ENCODE assay signal across 18 cellular contexts in the genomic region with DNA sequence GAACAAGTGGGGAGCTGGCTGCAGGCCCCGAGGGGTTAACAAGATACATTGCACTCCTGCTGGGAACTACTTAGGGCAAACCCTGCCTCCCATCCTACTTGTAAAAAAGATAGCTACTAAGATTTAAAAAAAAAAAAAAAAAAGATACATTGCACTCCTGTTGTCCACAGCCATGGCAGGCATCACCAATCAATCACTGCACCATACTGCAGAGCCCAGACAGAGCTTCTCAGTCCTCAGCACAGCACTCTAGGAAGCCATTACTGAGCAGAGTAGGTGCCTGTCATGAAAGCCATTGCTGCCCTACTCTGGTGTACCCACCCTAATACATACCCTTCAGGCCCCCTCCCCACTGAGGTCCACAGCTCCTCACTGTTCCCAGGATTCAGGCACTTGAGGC.
DNase-seq lines count a peak whose midpoint lies in the region; ATAC-seq, FAIRE-seq and TF ChIP-seq lines count a peak whose summit lies in the region.
"Had no signal": no experiment of that assay in that cellular context is flagged by ENCODE, and none has a peak within 500 bp of the region (broad histone marks: within the 10 kb centered on the region; RNA-seq: fewer than 3 reads in every experiment).

No MANE protein-coding gene starts in this region.

- no peaks in the 10 kb centered on the region for H3K36me3 Mint-ChIP-seq in neural progenitor cell
- H3K36me3 Mint-ChIP-seq in activated T-cell treated with anti-CD3 and anti-CD28 coated beads, Interleukin-2, amount 50 U/mL, for 24 hours (ENCODE audit: low read depth), result no peaks in the 10 kb centered on the region

- H3K27ac Mint-ChIP-seq in neural progenitor cell, result peak overlapping the region; percentile 4
- H3K27ac Mint-ChIP-seq in activated T-cell treated with anti-CD3 and anti-CD28 coated beads, Interleukin-2, amount 50 U/mL, for 24 hours, result no peak overlapping the region
- H3K27ac Mint-ChIP-seq: CD4-positive, alpha-beta T cell; HFFc6 had no signal

- H4K20me1 ChIP-seq in GM12878 (ENCODE audit: control insufficient read depth, insufficient read depth) (no peaks in the 10 kb centered on the region), neural progenitor cell (ENCODE audit: low read depth) (no peaks in the 10 kb centered on the region)

- 20% methylated on average over 1 of the region's 1 CpG for WGBS in GM12878 (ENCODE audit: insufficient coverage, insufficient replicate concordance, low lambda C conversion rate, missing lambda C conversion rate)

- CTCF ChIA-PET in HEK293 (lab: Yijun Ruan, JAX) (interaction anchor here (0.7 to 15.3 kb wide), 7 partner anchors 46 to 570 kb away, joined by 3 to 455 read pairs (median 4); no protein-coding TSS in a partner anchor), GM12878 (lab: Yijun Ruan, JAX) (interaction anchor here (0.6 to 10.1 kb wide), 11 partner anchors 46 to 176 kb away, joined by 3 to 351 read pairs (median 3); no protein-coding TSS in a partner anchor)

- peaks cover 15% of the 10 kb centered on the region for H3K27me3 Mint-ChIP-seq in neural progenitor cell (ENCODE audit: insufficient read depth, low read depth)
- H3K27me3 Mint-ChIP-seq in activated T-cell treated with anti-CD3 and anti-CD28 coated beads, Interleukin-2, amount 50 U/mL, for 24 hours, result peaks cover 17% of the 10 kb centered on the region
- H3K27me3 Mint-ChIP-seq: B cell had no signal

- FAIRE-seq in GM12878 (lab: Jason Lieb, UNC), result no peak
- FAIRE-seq: A204.1, G401.6, H1 had no signal

- peaks cover 9% of the 10 kb centered on the region for H3K9me3 Mint-ChIP-seq in neural progenitor cell
- peaks cover 11% of the 10 kb centered on the region for H3K9me3 Mint-ChIP-seq in activated T-cell treated with anti-CD3 and anti-CD28 coated beads, Interleukin-2, amount 50 U/mL, for 24 hours
- H3K9me3 Mint-ChIP-seq: HFFc6 had no signal

- peak; percentile 30 for DNase-seq in GM12865 (ENCODE audit: low read depth)
- DNase-seq in GM12878 (ENCODE audit: low read depth, low spot score), result no peak
- no peak for DNase-seq in neural progenitor cell (ENCODE audit: low spot score)
- no peak for DNase-seq in activated gamma-delta T cell treated with Interleukin-2 at 50 U/mL for 16 hours
- DNase-seq in DMS 273 (lab: John Stamatoyannopoulos, UW; ENCODE audit: unreplicated experiment), result no peak
- DNase-seq in activated T-cell treated with anti-CD3 and anti-CD28 coated beads, Interleukin-2, amount 50 U/mL, for 24 hours, result no peak
- DNase-seq: CD4-positive, alpha-beta T cell; DMS153; DMS79 treated with DMSO at 0.1 percent for 48 hours; EL; HFFc6; IMR-90 had no signal

- H3K36me3 ChIP-seq in HEK293 (ENCODE audit: control insufficient read depth in 2 of 2, insufficient read depth in 1 of 2, low read length in 2 of 2) (no peaks in the 10 kb centered on the region), GM12878 (ENCODE audit: control insufficient read depth in 2 of 2, insufficient read depth in 2 of 2, low read length in 1 of 2) (no peaks in the 10 kb centered on the region), neural progenitor cell (no peaks in the 10 kb centered on the region)
- H3K36me3 ChIP-seq: HAP-1 had no signal

- RAD21 ChIA-PET in GM12878 (lab: Charles Lee; ENCODE audit: unreplicated experiment), result interaction anchor here (0.9 to 8.0 kb wide), 5 partner anchors 19 to 157 kb away, joined by 3 to 145 read pairs (median 5); no protein-coding TSS in a partner anchor

- H3K27ac ChIP-seq in HEK293 (ENCODE audit: extremely low read depth, low read depth, low read length), result no peak overlapping the region
- H3K27ac ChIP-seq in GM12878 (ENCODE audit: control insufficient read depth, insufficient read depth), result no peak overlapping the region
- no peak overlapping the region for H3K27ac ChIP-seq in neural progenitor cell

- BruUV-seq in GM12878 (replicated peaks; lab: Mats Ljungman, UMichigan), result no TSS peak

- H2AFZ ChIP-seq in GM12878 (ENCODE audit: control insufficient read depth, low read depth, low read length) (no peak overlapping the region), neural progenitor cell (replicated peaks) (no peak overlapping the region)

- H3K4me2 ChIP-seq in GM12878 (ENCODE audit: control insufficient read depth, insufficient read depth), result no peak overlapping the region
- H3K4me2 ChIP-seq in neural progenitor cell, result no peak overlapping the region

- no peak overlapping the region for H3K4me3 Mint-ChIP-seq in neural progenitor cell
- no peak overlapping the region for H3K4me3 Mint-ChIP-seq in activated T-cell treated with anti-CD3 and anti-CD28 coated beads, Interleukin-2, amount 50 U/mL, for 24 hours
- H3K4me3 Mint-ChIP-seq: CD4-positive, alpha-beta T cell; HFFc6 had no signal

- peaks cover 2% of the 10 kb centered on the region for H3K4me1 Mint-ChIP-seq in neural progenitor cell
- H3K4me1 Mint-ChIP-seq in activated T-cell treated with anti-CD3 and anti-CD28 coated beads, Interleukin-2, amount 50 U/mL, for 24 hours (ENCODE audit: low read depth), result no peaks in the 10 kb centered on the region

- no peaks in the 10 kb centered on the region for H3F3A ChIP-seq in neural progenitor cell (ENCODE audit: low read depth)

- no peaks in the 10 kb centered on the region for H3K79me2 ChIP-seq in GM12878 (ENCODE audit: control insufficient read depth, insufficient read depth, low read length)
- H3K79me2 ChIP-seq in neural progenitor cell (ENCODE audit: low read depth), result no peaks in the 10 kb centered on the region

- peak; percentile 42; the same call in 2 of the 3 replicates for ATAC-seq in GM12878

- H3K4me3 ChIP-seq in GM12865 (ENCODE audit: low read depth, low read length), result no peak overlapping the region
- H3K4me3 ChIP-seq in HEK293 (ENCODE audit: low read depth, low read length), result no peak overlapping the region
- H3K4me3 ChIP-seq in GM12878, result no peak overlapping the region
- H3K4me3 ChIP-seq in neural progenitor cell, result no peak overlapping the region
- H3K4me3 ChIP-seq: HAP-1 had no signal

- POLR2A ChIA-PET in HEK293 (lab: Yijun Ruan, JAX) (no interaction called here), GM12878 (lab: Charles Lee) (interaction anchor here (0.5 to 0.9 kb wide), 3 partner anchors 81 to 121 kb away, joined by 3 to 4 read pairs (median 3); no protein-coding TSS in a partner anchor)

- TF ChIP-seq POLR2A in GM12878 (IDR thresholded peaks at IDR 0.05; ENCODE audit: low read depth, low read length), result no peak

- TF ChIP-seq RAD21 in GM12878 (IDR thresholded peaks at IDR 0.05; ENCODE audit: insufficient read depth, low read depth, low read length), result no peak

- no peak for TF ChIP-seq EP300 in GM12878 (IDR thresholded peaks at IDR 0.05; ENCODE audit: borderline replicate concordance in 1 of 2, control insufficient read depth in 1 of 2, low read depth in 2 of 2, low read length in 2 of 2)

- in situ Hi-C loops in GM12878 (cut with MboI), result loop anchor here (5.0 kb wide), 1 partner anchor 156 kb away; no protein-coding TSS in a partner anchor

- intact Hi-C loops in GM12878 (cut with micrococcal nuclease; ENCODE audit: unreplicated experiment), result loop anchor here (5.0 kb wide), 2 partner anchors 89 to 114 kb away; no protein-coding TSS in a partner anchor

- H3K9me3 ChIP-seq in HEK293 (ENCODE audit: control insufficient read depth, insufficient read depth, low read depth, low read length) (no peaks in the 10 kb centered on the region), GM12878 (replicated peaks; ENCODE audit: control insufficient read depth, insufficient read depth, low read length) (no peaks in the 10 kb centered on the region; the same call in 2 of the 3 replicates), neural progenitor cell (ENCODE audit: low read depth) (no peaks in the 10 kb centered on the region)
- H3K9me3 ChIP-seq: HAP-1 had no signal

- TF ChIP-seq CTCF in GM12865 (IDR thresholded peaks at IDR 0.05; ENCODE audit: insufficient read depth, low read depth, low read length, missing control alignments), result no peak
- no peak for TF ChIP-seq CTCF in HEK293 (tag by site-specific recombination; IDR thresholded peaks at IDR 0.05)
- TF ChIP-seq CTCF in GM12878 (IDR thresholded peaks at IDR 0.05 in 2 of 3, conservative IDR thresholded peaks at IDR 0.05 in 1 of 3; ENCODE audit: control insufficient read depth in 2 of 3, extremely low read depth in 1 of 3, insufficient read depth in 1 of 3, low read depth in 3 of 3, low read length in 3 of 3), result no peak
- TF ChIP-seq CTCF in neural progenitor cell (IDR thresholded peaks at IDR 0.05), result no peak

- no peaks in the 10 kb centered on the region for H3K27me3 ChIP-seq in GM12878 (replicated peaks in 1 of 2; ENCODE audit: control insufficient read depth in 2 of 2, insufficient read depth in 2 of 2, low read length in 1 of 2)
- no peaks in the 10 kb centered on the region for H3K27me3 ChIP-seq in neural progenitor cell

- H3K9ac ChIP-seq in GM12878 (ENCODE audit: control insufficient read depth, insufficient read depth, low read length), result no peak overlapping the region
- no peak overlapping the region for H3K9ac ChIP-seq in neural progenitor cell

- H3K4me1 ChIP-seq in HEK293 (ENCODE audit: control insufficient read depth, insufficient read depth, low read length) (no peaks in the 10 kb centered on the region), GM12878 (ENCODE audit: control insufficient read depth, insufficient read depth, low read length) (no peaks in the 10 kb centered on the region), neural progenitor cell (no peaks in the 10 kb centered on the region)
- H3K4me1 ChIP-seq: HAP-1 had no signal

- SMC1A ChIA-PET in GM12878 (lab: Charles Lee; ENCODE audit: uncharacterized antibody, unreplicated experiment), result interaction anchor here (0.9 to 10.2 kb wide), 4 partner anchors 50 to 157 kb away, joined by 3 to 147 read pairs (median 5); no protein-coding TSS in a partner anchor

TF ChIP-seq in HEK293, 187 proteins besides CTCF, POLR2A, EP300 and RAD21 (continues in another document):
- TF ChIP-seq ZNF23 (tag by site-specific recombination; IDR thresholded peaks at IDR 0.05; ENCODE audit: borderline replicate concordance) (peak; percentile 79; the same call in 1 of the 2 replicates), ZNF660 (tag by site-specific recombination; IDR thresholded peaks at IDR 0.05) (no peak), ZNF837 (tag by site-specific recombination; IDR thresholded peaks at IDR 0.05) (no peak)

TF ChIP-seq in GM12878, 131 proteins besides CTCF, POLR2A, EP300 and RAD21 (continues in another document):
- TF ChIP-seq CREM (IDR thresholded peaks at IDR 0.05; ENCODE audit: low read depth) (no peak), MTA3 (IDR thresholded peaks at IDR 0.05; ENCODE audit: borderline replicate concordance, low read length) (no peak), EGR1 (IDR thresholded peaks at IDR 0.05; ENCODE audit: borderline replicate concordance in 1 of 2, low read depth in 2 of 2, low read length in 2 of 2) (no peak), SMAD5 (IDR thresholded peaks at IDR 0.05; ENCODE audit: low read depth) (no peak), SMAD1 (IDR thresholded peaks at IDR 0.05; ENCODE audit: low read depth, partially characterized antibody) (no peak), STAT3 (IDR thresholded peaks at IDR 0.05; ENCODE audit: low read depth, low read length) (no peak), FOXK2 (IDR thresholded peaks at IDR 0.05) (no peak)
